In genomic region chr1:14866841-14867626, GRCh38 we compare ENCODE assay signal across 2 cellular contexts.
A peak's percentile ranks its signal among the peaks of the same experiment; 100 is the strongest.
TF ChIP-seq lines count a peak whose summit lies in the region.

No MANE protein-coding gene starts in this region.

TF ChIP-seq in HEK293, 187 proteins besides CTCF, POLR2A, EP300 and RAD21 (continued from another document):
- peak; percentile 87 for TF ChIP-seq REST (tag by site-specific recombination; IDR thresholded peaks at IDR 0.05)

TF ChIP-seq in K562, 482 proteins besides CTCF, POLR2A, EP300 and RAD21 (continued from another document):
- peak; percentile 31; the same call in 1 of the 2 replicates for TF ChIP-seq REST (CRISPR knock-in tag; IDR thresholded peaks at IDR 0.05; ENCODE audit: low read depth)
